ENCODE assay signal across 1 cellular context in genomic region chr15:68337826-68338225, GRCh38.
TF ChIP-seq lines count a peak whose summit lies in the region.

No MANE protein-coding gene starts in this region.

TF ChIP-seq in IMR-90, 13 proteins besides CTCF, POLR2A, EP300 and RAD21:
- TF ChIP-seq SMC3 (IDR thresholded peaks at IDR 0.05; ENCODE audit: low read depth, low read length) = no peak
- no peak for TF ChIP-seq MXI1 (IDR thresholded peaks at IDR 0.05; ENCODE audit: borderline replicate concordance, low read depth, low read length)
- no peak for TF ChIP-seq RCOR1 (IDR thresholded peaks at IDR 0.05; ENCODE audit: insufficient replicate concordance, low read length)
TF ChIP-seq in IMR-90: peak in this region for 0.
